In the genomic region with DNA sequence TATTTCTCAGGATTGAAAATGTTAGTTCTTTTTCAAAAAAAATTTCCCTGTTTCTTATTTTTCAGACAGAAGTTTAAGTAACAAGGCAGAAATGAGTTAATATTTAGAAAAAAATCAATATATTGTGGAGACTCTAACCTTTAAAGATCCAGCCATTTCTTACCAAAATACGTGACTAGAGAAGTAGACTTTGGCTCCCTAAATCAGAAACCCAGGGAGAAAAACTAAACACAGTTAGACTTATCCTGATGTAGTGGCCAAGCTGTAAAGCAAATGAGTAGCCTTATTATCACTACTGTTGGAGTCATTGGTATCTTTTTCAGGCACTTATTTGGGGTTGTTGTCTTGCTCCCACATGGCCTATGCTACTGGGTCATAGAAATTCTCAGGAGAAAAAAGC, we compare ENCODE assay signal across 2 cellular contexts.
TF ChIP-seq lines count a peak whose summit lies in the region.

No MANE protein-coding gene starts in this region.

TF ChIP-seq in liver, 16 proteins besides CTCF, POLR2A, EP300 and RAD21 (continued from another document):
- TF ChIP-seq HNF4A (conservative IDR thresholded peaks at IDR 0.05), result peak; percentile 69 to 70
- TF ChIP-seq EGR1 (IDR thresholded peaks at IDR 0.05; ENCODE audit: low read depth in 2 of 2), result no peak
- TF ChIP-seq ATF3 (IDR thresholded peaks at IDR 0.05), result no peak
- TF ChIP-seq RXRA (IDR thresholded peaks at IDR 0.05), result peak in 1 of 2 donors; percentile 12
- peak; percentile 27 for TF ChIP-seq SP1 (IDR thresholded peaks at IDR 0.05)
- no peak for TF ChIP-seq GABPA (IDR thresholded peaks at IDR 0.05 in 1 of 2, conservative IDR thresholded peaks at IDR 0.05 in 1 of 2)
- no peak for TF ChIP-seq NR2F2 (IDR thresholded peaks at IDR 0.05)
- TF ChIP-seq TAF1 (conservative IDR thresholded peaks at IDR 0.05), result no peak
- no peak for TF ChIP-seq FOXA1 (IDR thresholded peaks at IDR 0.05)
- TF ChIP-seq REST (IDR thresholded peaks at IDR 0.05), result no peak
- TF ChIP-seq YY1 (IDR thresholded peaks at IDR 0.05), result peak; percentile 32
- no peak for TF ChIP-seq ZBTB33 (IDR thresholded peaks at IDR 0.05)
- no peak for TF ChIP-seq HNF4G (IDR thresholded peaks at IDR 0.05)
- no peak for TF ChIP-seq FOXA2 (IDR thresholded peaks at IDR 0.05)

TF ChIP-seq in HepG2, 621 proteins besides CTCF, POLR2A, EP300 and RAD21 (continued from another document):
- TF ChIP-seq PHF8 (CRISPR knock-in tag; IDR thresholded peaks at IDR 0.05), result no peak
- TF ChIP-seq ATF1 (CRISPR knock-in tag; IDR thresholded peaks at IDR 0.05), result no peak
